In the genomic region with DNA sequence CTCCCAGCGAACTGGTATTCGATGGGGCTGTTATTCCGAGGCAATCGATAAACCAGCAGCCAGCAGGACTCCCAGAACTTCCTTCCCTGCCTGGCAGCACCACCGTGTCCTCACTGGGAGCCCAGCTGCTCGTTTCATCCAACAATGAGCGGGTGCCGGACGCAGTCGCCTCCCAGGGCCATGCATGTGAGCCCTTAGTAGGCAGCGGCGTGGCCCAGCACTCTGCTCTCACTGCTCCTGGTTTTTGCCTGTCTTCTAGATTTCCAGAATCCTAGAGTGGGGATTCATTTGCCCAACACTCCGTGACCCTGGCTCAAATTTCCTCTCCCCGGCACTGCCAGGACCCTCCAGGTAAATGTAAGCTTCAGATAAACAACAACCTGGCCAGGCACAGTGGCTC, we compare ENCODE assay signal across 17 cellular contexts. TPM values are rescaled to one million over a fixed set of nuclear protein-coding genes. Genes with fewer than 3 reads are reported as not detected.
DNase-seq lines count a peak whose midpoint lies in the region; ATAC-seq and TF ChIP-seq lines count a peak whose summit lies in the region.
"Had no signal": no experiment of that assay in that cellular context is flagged by ENCODE, and none has a peak within 500 bp of the region (broad histone marks: within the 10 kb centered on the region; RNA-seq: fewer than 3 reads in every experiment).

No MANE protein-coding gene starts in this region.

- TF ChIP-seq CTCF in WTC11 (IDR thresholded peaks at IDR 0.05) = no peak

- peaks cover 8% of the 10 kb centered on the region for H3K4me1 ChIP-seq in right cardiac atrium (ENCODE audit: control insufficient read depth, insufficient read depth, low read length)

- no peaks in the 10 kb centered on the region for H3K4me1 Mint-ChIP-seq in activated naive CD4-positive, alpha-beta T cell treated with anti-CD3 and anti-CD28 coated beads, Interleukin-2, amount 50 U/mL, for 24 hours
- no peaks in the 10 kb centered on the region for H3K4me1 Mint-ChIP-seq in activated naive CD4-positive, alpha-beta T cell treated with anti-CD3 and anti-CD28 coated beads for 36 hours (ENCODE audit: low read depth)
- H3K4me1 Mint-ChIP-seq in WTC11 = peaks cover 27% of the 10 kb centered on the region
- no peaks in the 10 kb centered on the region for H3K4me1 Mint-ChIP-seq in stimulated activated effector memory CD8-positive, alpha-beta T cell treated with anti-CD3 and anti-CD28 coated beads, Interleukin-12 subunit alpha, Interleukin-12 subunit beta, amount 100 ng/mL, for 72 hours
- no peaks in the 10 kb centered on the region for H3K4me1 Mint-ChIP-seq in stimulated activated naive CD8-positive, alpha-beta T cell treated with anti-CD3 and anti-CD28 coated beads, Interleukin-15, amount 100 ng/mL, for 72 hours
- H3K4me1 Mint-ChIP-seq: CD14-positive monocyte had no signal

- H3K36me3 Mint-ChIP-seq in activated naive CD4-positive, alpha-beta T cell treated with anti-CD3 and anti-CD28 coated beads, Interleukin-2, amount 50 U/mL, for 24 hours = no peaks in the 10 kb centered on the region
- H3K36me3 Mint-ChIP-seq in activated naive CD4-positive, alpha-beta T cell treated with anti-CD3 and anti-CD28 coated beads for 36 hours (ENCODE audit: low read depth) = no peaks in the 10 kb centered on the region
- peaks cover 5% of the 10 kb centered on the region; the same call in 1 of the 2 replicates for H3K36me3 Mint-ChIP-seq in WTC11
- no peaks in the 10 kb centered on the region for H3K36me3 Mint-ChIP-seq in stimulated activated effector memory CD8-positive, alpha-beta T cell treated with anti-CD3 and anti-CD28 coated beads, Interleukin-12 subunit alpha, Interleukin-12 subunit beta, amount 100 ng/mL, for 72 hours

- intact Hi-C loops in activated naive CD4-positive, alpha-beta T cell treated with anti-CD3 and anti-CD28 coated beads for 36 hours (cut with micrococcal nuclease) = no loop called here
- intact Hi-C loops in right cardiac atrium (cut with DNase I) = no loop called here

- no peaks in the 10 kb centered on the region for H3K9me3 Mint-ChIP-seq in activated naive CD4-positive, alpha-beta T cell treated with anti-CD3 and anti-CD28 coated beads, Interleukin-2, amount 50 U/mL, for 24 hours
- H3K9me3 Mint-ChIP-seq in activated naive CD4-positive, alpha-beta T cell treated with anti-CD3 and anti-CD28 coated beads for 36 hours = no peaks in the 10 kb centered on the region
- H3K9me3 Mint-ChIP-seq in WTC11 = 0 out of 2 replicates have a peak, but pooled peaks cover 6% of the 10 kb centered on the region
- no peaks in the 10 kb centered on the region for H3K9me3 Mint-ChIP-seq in stimulated activated effector memory CD8-positive, alpha-beta T cell treated with anti-CD3 and anti-CD28 coated beads, Interleukin-12 subunit alpha, Interleukin-12 subunit beta, amount 100 ng/mL, for 72 hours
- no peaks in the 10 kb centered on the region for H3K9me3 Mint-ChIP-seq in stimulated activated naive CD8-positive, alpha-beta T cell treated with anti-CD3 and anti-CD28 coated beads, Interleukin-15, amount 100 ng/mL, for 72 hours

- peak overlapping the region; percentile 62 for H3K27ac Mint-ChIP-seq in activated naive CD4-positive, alpha-beta T cell treated with anti-CD3 and anti-CD28 coated beads, Interleukin-2, amount 50 U/mL, for 24 hours
- H3K27ac Mint-ChIP-seq in activated naive CD4-positive, alpha-beta T cell treated with anti-CD3 and anti-CD28 coated beads for 36 hours = no peak overlapping the region
- H3K27ac Mint-ChIP-seq in WTC11 = peak overlapping the region; percentile 94
- peak overlapping the region; percentile 43 for H3K27ac Mint-ChIP-seq in stimulated activated effector memory CD8-positive, alpha-beta T cell treated with anti-CD3 and anti-CD28 coated beads, Interleukin-12 subunit alpha, Interleukin-12 subunit beta, amount 100 ng/mL, for 72 hours
- H3K27ac Mint-ChIP-seq in stimulated activated naive CD8-positive, alpha-beta T cell treated with anti-CD3 and anti-CD28 coated beads, Interleukin-15, amount 100 ng/mL, for 72 hours = no peak overlapping the region

- 80% methylated on average over 14 of the region's 14 CpGs for WGBS in right cardiac atrium

- H3K9me3 ChIP-seq in right cardiac atrium (ENCODE audit: control insufficient read depth, low read length) = no peaks in the 10 kb centered on the region
- H3K9me3 ChIP-seq: A549, SK-N-SH had no signal

- DNase-seq in activated naive CD4-positive, alpha-beta T cell treated with anti-CD3 and anti-CD28 coated beads for 36 hours = no peak
- DNase-seq in WTC11 (ENCODE audit: low spot score) (no peak), right cardiac atrium (peak in 2 of 3 donors; percentile 53 to 65)
- no peak for DNase-seq in stimulated activated effector memory CD8-positive, alpha-beta T cell treated with anti-CD3 and anti-CD28 coated beads, Interleukin-12 subunit alpha, Interleukin-12 subunit beta, amount 100 ng/mL, for 72 hours (ENCODE audit: low spot score in 2 of 2)
- DNase-seq in stimulated activated naive CD8-positive, alpha-beta T cell treated with anti-CD3 and anti-CD28 coated beads, Interleukin-15, amount 100 ng/mL, for 72 hours = no peak
- no peak for DNase-seq in activated effector memory CD4-positive, alpha-beta T cell treated with anti-CD3 and anti-CD28 coated beads, Interleukin-2, amount 50 U/mL, for 16 hours
- DNase-seq: DMS53, IMR-90, NCI-H1694 treated with DMSO at 0.1 percent for 48 hours, NCI-H69, PC-3, SK-N-SH had no signal

- H3K4me3 Mint-ChIP-seq in activated naive CD4-positive, alpha-beta T cell treated with anti-CD3 and anti-CD28 coated beads, Interleukin-2, amount 50 U/mL, for 24 hours = no peak overlapping the region
- H3K4me3 Mint-ChIP-seq in activated naive CD4-positive, alpha-beta T cell treated with anti-CD3 and anti-CD28 coated beads for 36 hours = no peak overlapping the region
- H3K4me3 Mint-ChIP-seq in WTC11 = no peak overlapping the region
- no peak overlapping the region for H3K4me3 Mint-ChIP-seq in stimulated activated effector memory CD8-positive, alpha-beta T cell treated with anti-CD3 and anti-CD28 coated beads, Interleukin-12 subunit alpha, Interleukin-12 subunit beta, amount 100 ng/mL, for 72 hours
- H3K4me3 Mint-ChIP-seq in stimulated activated naive CD8-positive, alpha-beta T cell treated with anti-CD3 and anti-CD28 coated beads, Interleukin-15, amount 100 ng/mL, for 72 hours = no peak overlapping the region
- H3K4me3 Mint-ChIP-seq: CD14-positive monocyte had no signal

- no peaks in the 10 kb centered on the region for H3K27me3 Mint-ChIP-seq in activated naive CD4-positive, alpha-beta T cell treated with anti-CD3 and anti-CD28 coated beads, Interleukin-2, amount 50 U/mL, for 24 hours
- no peaks in the 10 kb centered on the region for H3K27me3 Mint-ChIP-seq in activated naive CD4-positive, alpha-beta T cell treated with anti-CD3 and anti-CD28 coated beads for 36 hours (ENCODE audit: low read depth)
- H3K27me3 Mint-ChIP-seq in WTC11 (ENCODE audit: low read depth) = no peaks in the 10 kb centered on the region
- H3K27me3 Mint-ChIP-seq in stimulated activated naive CD8-positive, alpha-beta T cell treated with anti-CD3 and anti-CD28 coated beads, Interleukin-15, amount 100 ng/mL, for 72 hours = no peaks in the 10 kb centered on the region

- H3K27ac ChIP-seq in right cardiac atrium (ENCODE audit: low read length) = no peak overlapping the region
- H3K27ac ChIP-seq: A549 had no signal

- H3K4me3 ChIP-seq in right cardiac atrium (ENCODE audit: low read length) = no peak overlapping the region
- H3K4me3 ChIP-seq: A549 had no signal

- POLR2A ChIA-PET in WTC11 (lab: Charles Lee) = no interaction called here

- H3K27me3 ChIP-seq in right cardiac atrium (ENCODE audit: control insufficient read depth, insufficient read depth) = no peaks in the 10 kb centered on the region

- CTCF ChIA-PET in activated naive CD4-positive, alpha-beta T cell treated with anti-CD3 and anti-CD28 coated beads for 36 hours (lab: Charles Lee) = interaction anchor here (0.6 kb wide), 1 partner anchor 121 kb away, joined by 3 read pairs; no protein-coding TSS in a partner anchor
- CTCF ChIA-PET in WTC11 (lab: Charles Lee) = interaction anchor here (2.3 kb wide), 1 partner anchor 29 kb away, joined by 11 read pairs; the partner anchor contains the start of gene RASD1

- ATAC-seq in WTC11 = no peak
- ATAC-seq in right cardiac atrium = no peak
- ATAC-seq in stimulated activated effector memory CD8-positive, alpha-beta T cell treated with anti-CD3 and anti-CD28 coated beads, Interleukin-12 subunit alpha, Interleukin-12 subunit beta, amount 100 ng/mL, for 72 hours = no peak
- no peak for ATAC-seq in HG02884 (IDR thresholded peaks at IDR 0.05; ENCODE audit: unreplicated experiment)
- no peak for ATAC-seq in stimulated activated naive CD8-positive, alpha-beta T cell treated with anti-CD3 and anti-CD28 coated beads, Interleukin-15, amount 100 ng/mL, for 72 hours
- ATAC-seq: A549, HCT116, PC-3 had no signal

TF ChIP-seq in WTC11, 78 proteins besides CTCF, POLR2A, EP300 and RAD21 (continues in another document):
- TF ChIP-seq ZNF423 (CRISPR knock-in tag; IDR thresholded peaks at IDR 0.05) (no peak), SMAD3 (CRISPR knock-in tag; IDR thresholded peaks at IDR 0.05; ENCODE audit: borderline replicate concordance) (no peak), ZNF219 (CRISPR knock-in tag; IDR thresholded peaks at IDR 0.05; ENCODE audit: borderline replicate concordance) (no peak), MXD4 (CRISPR knock-in tag; IDR thresholded peaks at IDR 0.05; ENCODE audit: borderline replicate concordance) (no peak), HMGXB4 (CRISPR knock-in tag; IDR thresholded peaks at IDR 0.05) (no peak)

RNA-seq across cellular contexts. Expression of gene RASD1, which starts 29.1 kb away (rescaled TPM):
- under 1 TPM; 0.17 to 0.36 TPM for total RNA-seq in activated naive CD4-positive, alpha-beta T cell treated with anti-CD3 and anti-CD28 coated beads for 36 hours
- total RNA-seq in WTC11 (2021) (5.1 to 5.3 TPM (median 5.2 TPM) in 3 replicates), right cardiac atrium (10 to 100 TPM; 18.7 to 63.8 (median 39.9) TPM)
- polyA plus RNA-seq in right cardiac atrium = 66.2 TPM

RNA-seq across cellular contexts. Expression of gene MED9, which starts 48.5 kb away (rescaled TPM):
- 10 to 100 TPM; 13.2 to 14.4 TPM for total RNA-seq in activated naive CD4-positive, alpha-beta T cell treated with anti-CD3 and anti-CD28 coated beads for 36 hours
- 15.9 to 21.1 TPM (median 18.1 TPM) in 3 replicates for total RNA-seq in WTC11 (2021)
- 10 to 100 TPM; 30.7 to 35.6 (median 32.6) TPM for total RNA-seq in right cardiac atrium
- polyA plus RNA-seq in right cardiac atrium = 38.5 TPM

Comparison
In these comparisons a context has a peak if more than half of its experiments do, and no peak if none do; other contexts are left out.
1. H3K27ac Mint-ChIP-seq: peak in activated naive CD4-positive, alpha-beta T cell treated with anti-CD3 and anti-CD28 coated beads, Interleukin-2, amount 50 U/mL, for 24 hours (single experiment), WTC11 (single experiment) and stimulated activated effector memory CD8-positive, alpha-beta T cell treated with anti-CD3 and anti-CD28 coated beads, Interleukin-12 subunit alpha, Interleukin-12 subunit beta, amount 100 ng/mL, for 72 hours (single experiment); none in activated naive CD4-positive, alpha-beta T cell treated with anti-CD3 and anti-CD28 coated beads for 36 hours (single experiment) and stimulated activated naive CD8-positive, alpha-beta T cell treated with anti-CD3 and anti-CD28 coated beads, Interleukin-15, amount 100 ng/mL, for 72 hours (0 of 2).
2. DNase-seq: peak in right cardiac atrium (2 of 3); none in activated naive CD4-positive, alpha-beta T cell treated with anti-CD3 and anti-CD28 coated beads for 36 hours (single experiment), WTC11 (single experiment), stimulated activated effector memory CD8-positive, alpha-beta T cell treated with anti-CD3 and anti-CD28 coated beads, Interleukin-12 subunit alpha, Interleukin-12 subunit beta, amount 100 ng/mL, for 72 hours (0 of 2), stimulated activated naive CD8-positive, alpha-beta T cell treated with anti-CD3 and anti-CD28 coated beads, Interleukin-15, amount 100 ng/mL, for 72 hours (0 of 2) and activated effector memory CD4-positive, alpha-beta T cell treated with anti-CD3 and anti-CD28 coated beads, Interleukin-2, amount 50 U/mL, for 16 hours (single experiment).